Comparison of ENCODE assay signal across 18 cellular contexts in genomic region chr14:91931478-91932088, GRCh38.
"Had no signal": no experiment of that assay in that cellular context is flagged by ENCODE, and none has a peak within 500 bp of the region (broad histone marks: within the 10 kb centered on the region; RNA-seq: fewer than 3 reads in every experiment).

No MANE protein-coding gene starts in this region.

- H3K4me1 ChIP-seq: esophagus squamous epithelium had no signal

- ATAC-seq: activated CD4-positive, alpha-beta T cell treated with anti-CD3 and anti-CD28 coated beads for 36 hours; effector memory CD8-positive, alpha-beta T cell; left lobe of liver had no signal

- H3K9me3 ChIP-seq: esophagus squamous epithelium, ovary, SK-N-SH, tibial nerve, uterus had no signal

- H3K4me2 ChIP-seq: SK-N-SH had no signal

- H3K4me3 ChIP-seq: esophagus squamous epithelium, ovary, tibial nerve, uterus had no signal

- H3K9ac ChIP-seq: SK-N-SH had no signal

- H3K36me3 ChIP-seq: ovary, uterus had no signal

- H3K27ac ChIP-seq: esophagus squamous epithelium, ovary had no signal

- H3K27me3 ChIP-seq: ovary, tibial nerve, uterus had no signal

- DNase-seq: activated CD4-positive, alpha-beta T cell treated with anti-CD3 and anti-CD28 coated beads for 36 hours; activated CD4-positive, alpha-beta T cell treated with anti-CD3 and anti-CD28 coated beads, Interleukin-2, amount 50 U/mL, for 48 hours; activated naive CD8-positive, alpha-beta T cell treated with anti-CD3 and anti-CD28 coated beads for 36 hours; amygdala; dermis blood vessel endothelial cell; effector memory CD8-positive, alpha-beta T cell; esophagus squamous epithelium; foreskin fibroblast; glutamatergic neuron; ovary; SK-N-SH; stimulated activated CD4-positive, alpha-beta T cell treated with anti-CD3 and anti-CD28 coated beads, Interleukin-12 subunit alpha, Interleukin-12 subunit beta, amount 100 ng/mL, for 4 hours; stimulated activated CD4-positive, alpha-beta T cell treated with anti-CD3 and anti-CD28 coated beads, Interleukin-1b, Interleukin-23, amount 100 ng/mL, for 48 hours; stimulated activated CD8-positive, alpha-beta memory T cell treated with anti-CD3 and anti-CD28 coated beads, Interleukin-4, amount 100 ng/mL, for 48 hours; stimulated activated naive CD4-positive, alpha-beta T cell; uterus had no signal
